24 cellular contexts compared by ENCODE assay signal in the genomic region with DNA sequence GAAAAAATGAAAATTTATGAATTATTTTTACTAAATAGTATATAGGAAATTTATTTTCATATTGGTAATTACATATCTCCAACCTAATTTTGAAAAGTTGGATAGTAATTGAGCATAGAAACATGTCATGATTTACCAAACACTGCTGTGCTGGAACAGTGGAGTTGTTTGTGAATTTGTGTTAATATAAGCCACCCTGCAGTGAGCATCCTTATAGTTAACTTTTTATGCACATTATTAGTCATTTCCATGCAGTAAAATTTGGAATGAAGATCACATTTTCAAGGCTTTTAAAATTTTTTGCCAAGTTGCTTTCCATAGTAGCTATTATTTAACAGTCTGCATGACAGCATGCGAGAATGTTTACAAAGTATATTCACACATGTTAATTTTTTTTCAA.
"Had no signal": no experiment of that assay in that cellular context is flagged by ENCODE, and none has a peak within 500 bp of the region (broad histone marks: within the 10 kb centered on the region; RNA-seq: fewer than 3 reads in every experiment).

No MANE protein-coding gene starts in this region.

- H3K27me3 Mint-ChIP-seq: dendritic cell treated with granulocyte-macrophage colony-stimulating factor and Interleukin-4, amounts not matched to agents 40 ng/mL and 50 ng/mL, for 4 days; effector memory CD8-positive, alpha-beta T cell had no signal

- H3K4me3 Mint-ChIP-seq: dendritic cell treated with granulocyte-macrophage colony-stimulating factor and Interleukin-4, amounts not matched to agents 40 ng/mL and 50 ng/mL, for 4 days; effector memory CD8-positive, alpha-beta T cell; endodermal cell; mesothelial cell of epicardium had no signal

- H3K4me1 Mint-ChIP-seq: mesothelial cell of epicardium had no signal

- H3K27me3 ChIP-seq: colonic mucosa, esophagus squamous epithelium, gastrocnemius medialis, heart right ventricle, left lung had no signal

- H3K9me3 ChIP-seq: colonic mucosa, esophagus squamous epithelium, gastrocnemius medialis, heart right ventricle, left lung, lower lobe of right lung, mucosa of descending colon had no signal

- H3K4me3 ChIP-seq: colonic mucosa, esophagus squamous epithelium, gastrocnemius medialis, heart right ventricle, left lung, lower lobe of right lung, mucosa of descending colon had no signal

- H3K27ac Mint-ChIP-seq: dendritic cell treated with granulocyte-macrophage colony-stimulating factor and Interleukin-4, amounts not matched to agents 40 ng/mL and 50 ng/mL, for 4 days; endodermal cell; mesothelial cell of epicardium had no signal

- H3K27ac ChIP-seq: colonic mucosa, epithelial cell of prostate, esophagus squamous epithelium, gastrocnemius medialis, heart right ventricle, left lung, lower lobe of right lung had no signal

- H3K9me3 Mint-ChIP-seq: dendritic cell treated with granulocyte-macrophage colony-stimulating factor and Interleukin-4, amounts not matched to agents 40 ng/mL and 50 ng/mL, for 4 days; effector memory CD8-positive, alpha-beta T cell; mesothelial cell of epicardium had no signal

- ATAC-seq: effector memory CD8-positive, alpha-beta T cell; esophagus mucosa; gastrocnemius medialis; heart right ventricle; left cardiac atrium; left lung; left ventricle myocardium superior; lower lobe of right lung; mucosa of descending colon had no signal

- H3K4me1 ChIP-seq: colonic mucosa, esophagus squamous epithelium, gastrocnemius medialis, heart right ventricle, left lung, lower lobe of right lung had no signal

- DNase-seq: colonic mucosa; cortex of kidney; effector CD8-positive, alpha-beta T cell; effector memory CD8-positive, alpha-beta T cell; endodermal cell; erythroblast; esophagus squamous epithelium; foreskin fibroblast; foreskin melanocyte; gastrocnemius medialis; glutamatergic neuron; head of caudate nucleus; heart right ventricle; hippocampal formation; left cardiac atrium; left lung; left ventricle myocardium superior; lower lobe of right lung; mesenchymal stem cell; mucosa of descending colon had no signal
